In genomic region chr12:53986686-53987180, GRCh38 we compare ENCODE assay signal across 18 cellular contexts. TPM values are rescaled to one million over a fixed set of nuclear protein-coding genes. Genes with fewer than 3 reads are reported as not detected.
DNase-seq lines count a peak whose midpoint lies in the region; ATAC-seq and TF ChIP-seq lines count a peak whose summit lies in the region.
"Had no signal": no experiment of that assay in that cellular context is flagged by ENCODE, and none has a peak within 500 bp of the region (broad histone marks: within the 10 kb centered on the region; RNA-seq: fewer than 3 reads in every experiment).

No MANE protein-coding gene starts in this region.

- no TSS peak for BruUV-seq in Calu3 (replicated peaks; lab: Mats Ljungman, UMichigan)

- H3K4me3 ChIP-seq in WERI-Rb-1 (ENCODE audit: low read depth, low read length), result peak overlapping the region; percentile 71
- peak overlapping the region in 5 of 7 experiments; percentile 34 to 43 (median 39) for H3K4me3 ChIP-seq in skin epidermis
- H3K4me3 ChIP-seq: BLaER1 treated with 17β-estradiol and CSF1 and Interleukin-3, amounts not matched to agents 10 nM and 100 nM had no signal

- TF ChIP-seq CTCF in Calu3 (IDR thresholded peaks at IDR 0.05; ENCODE audit: unreplicated experiment), result no peak
- TF ChIP-seq CTCF in WERI-Rb-1 (IDR thresholded peaks at IDR 0.05; ENCODE audit: low read depth, low read length), result no peak

- no peaks in the 10 kb centered on the region for H3K36me3 ChIP-seq in WERI-Rb-1
- H3K36me3 ChIP-seq: BLaER1 treated with 17β-estradiol and CSF1 and Interleukin-3, amounts not matched to agents 10 nM and 100 nM had no signal

- intact Hi-C loops in Calu3 (cut with micrococcal nuclease; ENCODE audit: unreplicated experiment) (no loop called here), left ventricle myocardium superior (cut with micrococcal nuclease) (no loop called here)
- intact Hi-C loops in activated T-helper 2 cell treated with anti-CD3 and anti-CD28 coated beads, Interferon-gamma antibody, Interleukin-2, Interleukin-4, amounts not matched to agents 10 μg/mL and 5 μg/mL and 100 μg/mL, durations not matched to agents 14 hours and 24 hours and 36 hours (cut with micrococcal nuclease), result no loop called here

- H3K36me3 Mint-ChIP-seq in Calu3 (ENCODE audit: insufficient read depth, unreplicated experiment), result peaks cover 28% of the 10 kb centered on the region
- no peaks in the 10 kb centered on the region for H3K36me3 Mint-ChIP-seq in memory B cell
- no peaks in the 10 kb centered on the region for H3K36me3 Mint-ChIP-seq in activated T-helper 2 cell treated with anti-CD3 and anti-CD28 coated beads, Interferon-gamma antibody, Interleukin-2, Interleukin-4, amounts not matched to agents 10 μg/mL and 5 μg/mL and 100 μg/mL, durations not matched to agents 14 hours and 24 hours and 36 hours (ENCODE audit: low read depth)

- H3K9me3 Mint-ChIP-seq in Calu3 (ENCODE audit: low read depth, unreplicated experiment) (no peaks in the 10 kb centered on the region), memory B cell (peaks cover 2% of the 10 kb centered on the region)
- no peaks in the 10 kb centered on the region for H3K9me3 Mint-ChIP-seq in activated T-helper 2 cell treated with anti-CD3 and anti-CD28 coated beads, Interferon-gamma antibody, Interleukin-2, Interleukin-4, amounts not matched to agents 10 μg/mL and 5 μg/mL and 100 μg/mL, durations not matched to agents 14 hours and 24 hours and 36 hours
- H3K9me3 Mint-ChIP-seq: HFFc6 had no signal

- peak overlapping the region; percentile 59 for H3K4me3 Mint-ChIP-seq in Calu3 (ENCODE audit: low read depth, unreplicated experiment)
- H3K4me3 Mint-ChIP-seq in memory B cell, result no peak overlapping the region
- H3K4me3 Mint-ChIP-seq in activated T-helper 2 cell treated with anti-CD3 and anti-CD28 coated beads, Interferon-gamma antibody, Interleukin-2, Interleukin-4, amounts not matched to agents 10 μg/mL and 5 μg/mL and 100 μg/mL, durations not matched to agents 14 hours and 24 hours and 36 hours (ENCODE audit: low read depth), result no peak overlapping the region

- H3K27ac Mint-ChIP-seq in Calu3 (ENCODE audit: unreplicated experiment) (no peak overlapping the region), memory B cell (peak overlapping the region; percentile 35)
- H3K27ac Mint-ChIP-seq in activated T-helper 2 cell treated with anti-CD3 and anti-CD28 coated beads, Interferon-gamma antibody, Interleukin-2, Interleukin-4, amounts not matched to agents 10 μg/mL and 5 μg/mL and 100 μg/mL, durations not matched to agents 14 hours and 24 hours and 36 hours, result no peak overlapping the region
- H3K27ac Mint-ChIP-seq: HFFc6 had no signal

- H3K4me1 Mint-ChIP-seq in Calu3 (ENCODE audit: low read depth, unreplicated experiment) (peaks cover 22% of the 10 kb centered on the region), memory B cell (peaks cover 24% of the 10 kb centered on the region)
- H3K4me1 Mint-ChIP-seq in activated T-helper 2 cell treated with anti-CD3 and anti-CD28 coated beads, Interferon-gamma antibody, Interleukin-2, Interleukin-4, amounts not matched to agents 10 μg/mL and 5 μg/mL and 100 μg/mL, durations not matched to agents 14 hours and 24 hours and 36 hours (ENCODE audit: low read depth), result peaks cover 21% of the 10 kb centered on the region

- H3K9me3 ChIP-seq in WERI-Rb-1 (ENCODE audit: severe bottlenecking), result no peaks in the 10 kb centered on the region

- H3K27ac ChIP-seq in WERI-Rb-1, result no peak overlapping the region
- H3K27ac ChIP-seq in skin epidermis, result peak overlapping the region in 11 of 21 experiments; percentile 57 to 98 (median 82)
- H3K27ac ChIP-seq: BLaER1 treated with 17β-estradiol and CSF1 and Interleukin-3, amounts not matched to agents 10 nM and 100 nM had no signal

- H3K27me3 Mint-ChIP-seq in Calu3 (ENCODE audit: unreplicated experiment) (peaks cover 100% of the 10 kb centered on the region), memory B cell (peaks cover 51% of the 10 kb centered on the region)
- peaks cover 90% of the 10 kb centered on the region for H3K27me3 Mint-ChIP-seq in activated T-helper 2 cell treated with anti-CD3 and anti-CD28 coated beads, Interferon-gamma antibody, Interleukin-2, Interleukin-4, amounts not matched to agents 10 μg/mL and 5 μg/mL and 100 μg/mL, durations not matched to agents 14 hours and 24 hours and 36 hours (ENCODE audit: low read depth)

- DNase-seq in Calu3 (no peak), WERI-Rb-1 (no peak), memory B cell (ENCODE audit: low spot score in 2 of 2) (no peak), left ventricle myocardium superior (no peak)
- DNase-seq in activated CD4-positive, alpha-beta T cell treated with anti-CD3 and anti-CD28 coated beads for 4 hours, result no peak
- no peak for DNase-seq in activated T-helper 2 cell treated with anti-CD3 and anti-CD28 coated beads, Interferon-gamma antibody, Interleukin-2, Interleukin-4, amounts not matched to agents 10 μg/mL and 5 μg/mL and 100 μg/mL, durations not matched to agents 14 hours and 24 hours and 36 hours (ENCODE audit: low spot score)
- DNase-seq: activated CD4-positive, alpha-beta T cell treated with anti-CD3 and anti-CD28 coated beads, Interleukin-2, amount 50 U/mL, for 48 hours; activated T-cell treated with anti-CD3 and anti-CD28 coated beads, Interleukin-2, amount 50 U/mL, for 48 hours; caudate nucleus; effector CD4-positive, alpha-beta T cell; HFFc6; NCI-H2081 treated with DMSO at 0.1 percent for 48 hours; NCI-H526 treated with DMSO at 0.1 percent for 48 hours; stimulated activated CD4-positive, alpha-beta T cell treated with anti-CD3 and anti-CD28 coated beads, Interleukin-2, amount 100 ng/mL, for 24 hours had no signal

- ATAC-seq in memory B cell (ENCODE audit: low read depth), result no peak
- no peak for ATAC-seq in HG03139 (IDR thresholded peaks at IDR 0.05; ENCODE audit: unreplicated experiment)
- no peak for ATAC-seq in left ventricle myocardium superior

- no peaks in the 10 kb centered on the region for H3K27me3 ChIP-seq in WERI-Rb-1 (ENCODE audit: insufficient read depth, low read depth, severe bottlenecking)

- CTCF ChIA-PET in Calu3 (lab: Charles Lee), result interaction anchor here (2.1 kb wide), 1 partner anchor 215 kb away, joined by 7 read pairs; no protein-coding TSS in a partner anchor

RNA-seq across cellular contexts. Expression of gene HOXC10, which starts 1.8 kb away (rescaled TPM):
- total RNA-seq in Calu3 (2022), result 0.51 and 0.71 TPM in 2 replicates
- total RNA-seq in left ventricle myocardium superior, result not detected
- total RNA-seq in activated T-helper 2 cell treated with anti-CD3 and anti-CD28 coated beads, Interferon-gamma antibody, Interleukin-2, Interleukin-4, amounts not matched to agents 10 μg/mL and 5 μg/mL and 100 μg/mL, durations not matched to agents 14 hours and 24 hours and 36 hours, result not detected in 2 replicates
- total RNA-seq: fibroblast of lung had no signal

RNA-seq across cellular contexts. Expression of gene HOTAIR, which starts 12.0 kb away (rescaled TPM):
- total RNA-seq in Calu3 (2022), result not detected in 2 replicates
- not detected for total RNA-seq in left ventricle myocardium superior
- not detected in 2 replicates for total RNA-seq in activated T-helper 2 cell treated with anti-CD3 and anti-CD28 coated beads, Interferon-gamma antibody, Interleukin-2, Interleukin-4, amounts not matched to agents 10 μg/mL and 5 μg/mL and 100 μg/mL, durations not matched to agents 14 hours and 24 hours and 36 hours
- total RNA-seq: fibroblast of lung had no signal

RNA-seq across cellular contexts. Expression of gene HOXC9, which starts 13.2 kb away (rescaled TPM):
- total RNA-seq in Calu3 (2022), result 0.42 and 0.54 TPM in 2 replicates
- not detected for total RNA-seq in left ventricle myocardium superior
- not detected in 2 replicates for total RNA-seq in activated T-helper 2 cell treated with anti-CD3 and anti-CD28 coated beads, Interferon-gamma antibody, Interleukin-2, Interleukin-4, amounts not matched to agents 10 μg/mL and 5 μg/mL and 100 μg/mL, durations not matched to agents 14 hours and 24 hours and 36 hours
- total RNA-seq: fibroblast of lung had no signal

RNA-seq across cellular contexts. Expression of gene HOXC11, which starts 13.8 kb away (rescaled TPM):
- total RNA-seq in Calu3 (2022) (not detected in 2 replicates), left ventricle myocardium superior (not detected)
- not detected in 2 replicates for total RNA-seq in activated T-helper 2 cell treated with anti-CD3 and anti-CD28 coated beads, Interferon-gamma antibody, Interleukin-2, Interleukin-4, amounts not matched to agents 10 μg/mL and 5 μg/mL and 100 μg/mL, durations not matched to agents 14 hours and 24 hours and 36 hours
- total RNA-seq: fibroblast of lung had no signal

RNA-seq across cellular contexts. Expression of gene HOXC8, which starts 22.1 kb away (rescaled TPM):
- total RNA-seq in Calu3 (2022), result 0.24 TPM in 1 of 2 replicates, not detected in the other
- not detected for total RNA-seq in left ventricle myocardium superior
- total RNA-seq in activated T-helper 2 cell treated with anti-CD3 and anti-CD28 coated beads, Interferon-gamma antibody, Interleukin-2, Interleukin-4, amounts not matched to agents 10 μg/mL and 5 μg/mL and 100 μg/mL, durations not matched to agents 14 hours and 24 hours and 36 hours, result not detected in 2 replicates
- total RNA-seq: fibroblast of lung, HFFc6 had no signal
